In the genomic region with DNA sequence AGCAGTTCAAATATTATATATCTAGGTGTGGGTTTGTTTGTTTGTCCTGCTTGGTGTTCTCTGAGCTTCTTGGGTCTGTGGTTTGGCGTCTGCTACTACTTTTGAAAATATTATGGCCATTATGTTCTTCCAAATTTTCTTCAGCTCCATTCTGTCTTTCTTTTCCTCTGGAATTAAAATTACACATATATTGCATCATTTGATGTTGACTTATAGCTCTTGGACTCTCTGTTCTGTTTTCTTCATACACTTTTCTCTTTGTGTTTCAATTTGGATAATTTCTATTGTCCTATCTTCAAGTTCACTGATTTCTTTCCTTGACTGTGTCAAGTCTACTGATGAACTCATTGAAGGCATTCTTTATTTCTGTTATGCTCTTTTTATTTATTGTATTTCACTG, we compare ENCODE assay signal across 28 cellular contexts.
"Had no signal": no experiment of that assay in that cellular context is flagged by ENCODE, and none has a peak within 500 bp of the region (broad histone marks: within the 10 kb centered on the region; RNA-seq: fewer than 3 reads in every experiment).

No MANE protein-coding gene starts in this region.

- DNase-seq: cortex of kidney; effector CD8-positive, alpha-beta T cell; effector memory CD8-positive, alpha-beta T cell; endodermal cell; erythroblast; esophagus squamous epithelium; foreskin fibroblast; foreskin melanocyte; gastrocnemius medialis; glutamatergic neuron; head of caudate nucleus; heart right ventricle; hippocampal formation; left cardiac atrium; left lung; left ventricle myocardium superior; lower lobe of right lung; mesenchymal stem cell; mucosa of descending colon; naive B cell; naive thymus-derived CD8-positive, alpha-beta T cell had no signal

- H3K36me3 Mint-ChIP-seq: mesothelial cell of epicardium had no signal

- H3K36me3 ChIP-seq: esophagus squamous epithelium, gastrocnemius medialis, heart right ventricle, left lung, lower lobe of right lung had no signal

- FAIRE-seq: endometrium, islet of Langerhans, keratinocyte had no signal

- H3K27me3 Mint-ChIP-seq: dendritic cell treated with granulocyte-macrophage colony-stimulating factor and Interleukin-4, amounts not matched to agents 40 ng/mL and 50 ng/mL, for 4 days had no signal

- H3K4me1 ChIP-seq: esophagus squamous epithelium, gastrocnemius medialis, heart right ventricle, left lung, lower lobe of right lung had no signal

- ATAC-seq: effector memory CD8-positive, alpha-beta T cell; esophagus mucosa; gastrocnemius medialis; heart right ventricle; left cardiac atrium; left lung; left ventricle myocardium superior; lower lobe of right lung; mucosa of descending colon; naive thymus-derived CD8-positive, alpha-beta T cell had no signal

- H3K4me3 ChIP-seq: esophagus squamous epithelium, gastrocnemius medialis, heart right ventricle, left lung, lower lobe of right lung, mucosa of descending colon had no signal

- H3K9me3 Mint-ChIP-seq: effector memory CD8-positive, alpha-beta T cell had no signal

- H3K27ac Mint-ChIP-seq: dendritic cell treated with granulocyte-macrophage colony-stimulating factor and Interleukin-4, amounts not matched to agents 40 ng/mL and 50 ng/mL, for 4 days; effector memory CD8-positive, alpha-beta T cell; endodermal cell; mesothelial cell of epicardium; naive B cell; naive thymus-derived CD8-positive, alpha-beta T cell had no signal

- H3K4me1 Mint-ChIP-seq: endodermal cell; mesothelial cell of epicardium; naive B cell; naive thymus-derived CD8-positive, alpha-beta T cell had no signal

- H3K4me3 Mint-ChIP-seq: dendritic cell treated with granulocyte-macrophage colony-stimulating factor and Interleukin-4, amounts not matched to agents 40 ng/mL and 50 ng/mL, for 4 days; effector memory CD8-positive, alpha-beta T cell; endodermal cell; mesothelial cell of epicardium; naive B cell; naive thymus-derived CD8-positive, alpha-beta T cell had no signal

- H3K9me3 ChIP-seq: esophagus squamous epithelium, gastrocnemius medialis, left lung, lower lobe of right lung, mucosa of descending colon had no signal

- H3K27me3 ChIP-seq: gastrocnemius medialis had no signal

- H3K27ac ChIP-seq: epithelial cell of prostate, esophagus squamous epithelium, gastrocnemius medialis, heart right ventricle, left lung, lower lobe of right lung had no signal
